Comparison of ENCODE assay signal across 8 cellular contexts in the genomic region with DNA sequence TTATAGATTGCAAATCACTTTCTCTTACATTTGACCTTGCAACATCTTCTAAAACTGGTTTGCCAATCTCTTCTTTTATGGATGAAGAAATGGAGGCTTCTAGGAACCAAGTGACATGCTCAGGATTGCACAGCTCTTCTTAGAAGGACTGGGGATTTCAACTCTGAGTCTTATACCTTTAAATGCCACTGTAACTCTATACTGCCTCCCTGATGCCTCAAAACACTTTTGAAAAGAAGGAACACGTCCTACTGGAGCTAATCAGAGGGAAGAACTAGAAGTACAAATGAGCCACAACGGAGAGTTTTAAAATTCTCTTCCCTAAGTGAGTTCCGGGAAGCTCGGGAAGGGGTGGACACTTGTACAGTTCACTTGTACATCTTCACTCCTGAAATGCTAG. TPM values are rescaled to one million over a fixed set of nuclear protein-coding genes. Genes with fewer than 3 reads are reported as not detected.
A peak's percentile ranks its signal among the peaks of the same experiment; 100 is the strongest.
DNase-seq lines count a peak whose midpoint lies in the region; ATAC-seq and TF ChIP-seq lines count a peak whose summit lies in the region.

No MANE protein-coding gene starts in this region.

- POLR2A ChIA-PET in WTC11 (lab: Charles Lee) = no interaction called here
- POLR2A ChIA-PET in CD8-positive, alpha-beta T cell (lab: Charles Lee) = no interaction called here

- no peak overlapping the region for H3K27ac Mint-ChIP-seq in WTC11
- H3K27ac Mint-ChIP-seq in CD8-positive, alpha-beta T cell = no peak overlapping the region
- no peak overlapping the region for H3K27ac Mint-ChIP-seq in natural killer cell treated with Interleukin-12 subunit alpha and Interleukin-12 subunit beta and Interleukin-15 and Interleukin-18, amount 100 ng/mL, for 72 hours

- peak overlapping the region; percentile 63 for H3K4me3 ChIP-seq in right cardiac atrium (ENCODE audit: low read length)
- peak overlapping the region; percentile 55 to 90 (median 76) for H3K4me3 ChIP-seq in skin epidermis
- no peak overlapping the region for H3K4me3 ChIP-seq in CD8-positive, alpha-beta T cell (ENCODE audit: low read depth, low read length)

- TF ChIP-seq CTCF in WTC11 (IDR thresholded peaks at IDR 0.05) = no peak
- no peak for TF ChIP-seq CTCF in CD8-positive, alpha-beta T cell (IDR thresholded peaks at IDR 0.05)

- no peaks in the 10 kb centered on the region for H3K36me3 Mint-ChIP-seq in WTC11
- H3K36me3 Mint-ChIP-seq in CD8-positive, alpha-beta T cell = no peaks in the 10 kb centered on the region
- H3K36me3 Mint-ChIP-seq in natural killer cell treated with Interleukin-12 subunit alpha and Interleukin-12 subunit beta and Interleukin-15 and Interleukin-18, amount 100 ng/mL, for 72 hours = no peaks in the 10 kb centered on the region

- H3K4me1 ChIP-seq in right cardiac atrium (ENCODE audit: control insufficient read depth, insufficient read depth, low read length) = no peaks in the 10 kb centered on the region
- no peaks in the 10 kb centered on the region for H3K4me1 ChIP-seq in CD8-positive, alpha-beta T cell (ENCODE audit: insufficient read depth, low read length)

- no peaks in the 10 kb centered on the region for H3K9me3 ChIP-seq in right cardiac atrium (ENCODE audit: control insufficient read depth, low read length)
- no peaks in the 10 kb centered on the region for H3K9me3 ChIP-seq in CD8-positive, alpha-beta T cell (ENCODE audit: low read length)

- H3K27me3 Mint-ChIP-seq in WTC11 (ENCODE audit: low read depth) = peaks cover 63% of the 10 kb centered on the region
- peaks cover 54% of the 10 kb centered on the region for H3K27me3 Mint-ChIP-seq in CD8-positive, alpha-beta T cell (ENCODE audit: low read depth)
- H3K27me3 Mint-ChIP-seq in natural killer cell treated with Interleukin-12 subunit alpha and Interleukin-12 subunit beta and Interleukin-15 and Interleukin-18, amount 100 ng/mL, for 72 hours = peaks cover 32 to 40% of the 10 kb centered on the region in 2 donors

- no peaks in the 10 kb centered on the region for H3K9me3 Mint-ChIP-seq in WTC11
- no peaks in the 10 kb centered on the region for H3K9me3 Mint-ChIP-seq in CD8-positive, alpha-beta T cell
- H3K9me3 Mint-ChIP-seq in natural killer cell treated with Interleukin-12 subunit alpha and Interleukin-12 subunit beta and Interleukin-15 and Interleukin-18, amount 100 ng/mL, for 72 hours = no peaks in the 10 kb centered on the region

- DNase-seq in HT1080 (ENCODE audit: low read depth) = peak; percentile 32
- DNase-seq in WTC11 (ENCODE audit: low spot score) = no peak
- DNase-seq in right cardiac atrium = no peak
- DNase-seq in CD8-positive, alpha-beta T cell = no peak
- DNase-seq in stimulated activated naive CD4-positive, alpha-beta T cell (lab: John Stamatoyannopoulos, UW) = no peak
- DNase-seq in natural killer cell treated with Interleukin-12 subunit alpha and Interleukin-12 subunit beta and Interleukin-15 and Interleukin-18, amount 100 ng/mL, for 72 hours (ENCODE audit: low spot score) = no peak

- H3K4me3 Mint-ChIP-seq in WTC11 = peak overlapping the region; percentile 71
- no peak overlapping the region for H3K4me3 Mint-ChIP-seq in CD8-positive, alpha-beta T cell
- H3K4me3 Mint-ChIP-seq in natural killer cell treated with Interleukin-12 subunit alpha and Interleukin-12 subunit beta and Interleukin-15 and Interleukin-18, amount 100 ng/mL, for 72 hours = no peak overlapping the region

- no peaks in the 10 kb centered on the region for H3K36me3 ChIP-seq in CD8-positive, alpha-beta T cell (ENCODE audit: insufficient read depth, low read length)

- WGBS in right cardiac atrium = 0% methylated on average over 4 of the region's 4 CpGs

- intact Hi-C loops in right cardiac atrium (cut with DNase I) = loop anchor here in 1 of 4 donors (10.0 kb wide), 1 partner anchor 47 kb away; no protein-coding TSS in a partner anchor
- intact Hi-C loops in CD8-positive, alpha-beta T cell (cut with DNase I, micrococcal nuclease) = no loop called here

- H3K27ac ChIP-seq in right cardiac atrium (ENCODE audit: low read length) = peak overlapping the region; percentile 61
- peak overlapping the region in 11 of 21 experiments; percentile 24 to 85 (median 71) for H3K27ac ChIP-seq in skin epidermis
- no peak overlapping the region for H3K27ac ChIP-seq in CD8-positive, alpha-beta T cell (ENCODE audit: low read depth, low read length)

- ATAC-seq in WTC11 (no peak), right cardiac atrium (peak; percentile 3 to 6), HG03565 (IDR thresholded peaks at IDR 0.05; ENCODE audit: unreplicated experiment) (no peak)
- no peak for ATAC-seq in CD8-positive, alpha-beta T cell
- ATAC-seq in natural killer cell treated with Interleukin-12 subunit alpha and Interleukin-12 subunit beta and Interleukin-15 and Interleukin-18, amount 100 ng/mL, for 72 hours = no peak

- CTCF ChIA-PET in WTC11 (lab: Charles Lee) = interaction anchor here (1.9 kb wide), 1 partner anchor 48 kb away, joined by 11 read pairs; no protein-coding TSS in a partner anchor
- CTCF ChIA-PET in CD8-positive, alpha-beta T cell (lab: Charles Lee) = no interaction called here

- no peaks in the 10 kb centered on the region for H3K27me3 ChIP-seq in right cardiac atrium (ENCODE audit: control insufficient read depth, insufficient read depth)
- peaks cover 4% of the 10 kb centered on the region for H3K27me3 ChIP-seq in CD8-positive, alpha-beta T cell (ENCODE audit: insufficient read depth, low read length)

- H3K4me1 Mint-ChIP-seq in WTC11 = peaks cover 20% of the 10 kb centered on the region
- peaks cover 12% of the 10 kb centered on the region for H3K4me1 Mint-ChIP-seq in CD8-positive, alpha-beta T cell (ENCODE audit: low read depth)
- H3K4me1 Mint-ChIP-seq in natural killer cell treated with Interleukin-12 subunit alpha and Interleukin-12 subunit beta and Interleukin-15 and Interleukin-18, amount 100 ng/mL, for 72 hours (ENCODE audit: low read depth in 2 of 2) = no peaks in the 10 kb centered on the region

TF ChIP-seq in WTC11, 78 proteins besides CTCF, POLR2A, EP300 and RAD21 (continues in another document):
- TF ChIP-seq NR3C1 (CRISPR knock-in tag; conservative IDR thresholded peaks at IDR 0.05; ENCODE audit: low read depth) (no peak), FOXP1 (CRISPR knock-in tag; IDR thresholded peaks at IDR 0.05; ENCODE audit: borderline replicate concordance) (no peak), ZBTB21 (CRISPR knock-in tag; IDR thresholded peaks at IDR 0.05; ENCODE audit: borderline replicate concordance) (no peak)
- TF ChIP-seq, protein P1, sequence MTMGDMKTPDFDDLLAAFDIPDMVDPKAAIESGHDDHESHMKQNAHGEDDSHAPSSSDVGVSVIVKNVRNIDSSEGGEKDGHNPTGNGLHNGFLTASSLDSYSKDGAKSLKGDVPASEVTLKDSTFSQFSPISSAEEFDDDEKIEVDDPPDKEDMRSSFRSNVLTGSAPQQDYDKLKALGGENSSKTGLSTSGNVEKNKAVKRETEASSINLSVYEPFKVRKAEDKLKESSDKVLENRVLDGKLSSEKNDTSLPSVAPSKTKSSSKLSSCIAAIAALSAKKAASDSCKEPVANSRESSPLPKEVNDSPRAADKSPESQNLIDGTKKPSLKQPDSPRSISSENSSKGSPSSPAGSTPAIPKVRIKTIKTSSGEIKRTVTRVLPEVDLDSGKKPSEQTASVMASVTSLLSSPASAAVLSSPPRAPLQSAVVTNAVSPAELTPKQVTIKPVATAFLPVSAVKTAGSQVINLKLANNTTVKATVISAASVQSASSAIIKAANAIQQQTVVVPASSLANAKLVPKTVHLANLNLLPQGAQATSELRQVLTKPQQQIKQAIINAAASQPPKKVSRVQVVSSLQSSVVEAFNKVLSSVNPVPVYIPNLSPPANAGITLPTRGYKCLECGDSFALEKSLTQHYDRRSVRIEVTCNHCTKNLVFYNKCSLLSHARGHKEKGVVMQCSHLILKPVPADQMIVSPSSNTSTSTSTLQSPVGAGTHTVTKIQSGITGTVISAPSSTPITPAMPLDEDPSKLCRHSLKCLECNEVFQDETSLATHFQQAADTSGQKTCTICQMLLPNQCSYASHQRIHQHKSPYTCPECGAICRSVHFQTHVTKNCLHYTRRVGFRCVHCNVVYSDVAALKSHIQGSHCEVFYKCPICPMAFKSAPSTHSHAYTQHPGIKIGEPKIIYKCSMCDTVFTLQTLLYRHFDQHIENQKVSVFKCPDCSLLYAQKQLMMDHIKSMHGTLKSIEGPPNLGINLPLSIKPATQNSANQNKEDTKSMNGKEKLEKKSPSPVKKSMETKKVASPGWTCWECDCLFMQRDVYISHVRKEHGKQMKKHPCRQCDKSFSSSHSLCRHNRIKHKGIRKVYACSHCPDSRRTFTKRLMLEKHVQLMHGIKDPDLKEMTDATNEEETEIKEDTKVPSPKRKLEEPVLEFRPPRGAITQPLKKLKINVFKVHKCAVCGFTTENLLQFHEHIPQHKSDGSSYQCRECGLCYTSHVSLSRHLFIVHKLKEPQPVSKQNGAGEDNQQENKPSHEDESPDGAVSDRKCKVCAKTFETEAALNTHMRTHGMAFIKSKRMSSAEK (CRISPR knock-in tag; IDR thresholded peaks at IDR 0.05; ENCODE audit: borderline replicate concordance) = no peak
- TF ChIP-seq, protein P2, sequence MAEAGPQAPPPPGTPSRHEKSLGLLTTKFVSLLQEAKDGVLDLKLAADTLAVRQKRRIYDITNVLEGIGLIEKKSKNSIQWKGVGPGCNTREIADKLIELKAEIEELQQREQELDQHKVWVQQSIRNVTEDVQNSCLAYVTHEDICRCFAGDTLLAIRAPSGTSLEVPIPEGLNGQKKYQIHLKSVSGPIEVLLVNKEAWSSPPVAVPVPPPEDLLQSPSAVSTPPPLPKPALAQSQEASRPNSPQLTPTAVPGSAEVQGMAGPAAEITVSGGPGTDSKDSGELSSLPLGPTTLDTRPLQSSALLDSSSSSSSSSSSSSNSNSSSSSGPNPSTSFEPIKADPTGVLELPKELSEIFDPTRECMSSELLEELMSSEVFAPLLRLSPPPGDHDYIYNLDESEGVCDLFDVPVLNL (CRISPR knock-in tag; IDR thresholded peaks at IDR 0.05; ENCODE audit: borderline replicate concordance, low read depth) = no peak

RNA-seq across cellular contexts. Expression of a gene that starts 1.0 kb away (rescaled TPM):
- 3.7 and 6.5 TPM in 2 replicates for total RNA-seq in HT1080 (2014; rRNA removed; shearing (Covaris generic))
- polyA plus RNA-seq in HT1080 (2015; cell fraction: cytosol; rRNA removed) = 4.1 and 5.1 TPM in 2 replicates
- 4.0 and 4.8 TPM in 2 replicates for polyA plus RNA-seq in HT1080 (2015; cell fraction: nucleus; rRNA removed)
- total RNA-seq in WTC11 (2021) (0.44 to 1.3 TPM (median 1.3 TPM) in 3 replicates), right cardiac atrium (10 to 100 TPM; 48.3 to 75.3 (median 58.4) TPM)
- polyA plus RNA-seq in right cardiac atrium = 18.6 TPM
- total RNA-seq in CD8-positive, alpha-beta T cell = not detected
- total RNA-seq in natural killer cell treated with Interleukin-12 subunit alpha and Interleukin-12 subunit beta and Interleukin-15 and Interleukin-18, amount 100 ng/mL, for 72 hours = under 1 TPM in 1 of 2 donors, not detected in 1; 0.28 TPM

Comparison
In these comparisons a context has a peak if more than half of its experiments do, and no peak if none do; other contexts are left out.
1. ATAC-seq: peak in right cardiac atrium (2 of 2); none in WTC11 (single experiment), CD8-positive, alpha-beta T cell (single experiment), HG03565 (single experiment) and natural killer cell treated with Interleukin-12 subunit alpha and Interleukin-12 subunit beta and Interleukin-15 and Interleukin-18, amount 100 ng/mL, for 72 hours (0 of 2).